ENCODE assay signal across 13 cellular contexts in genomic region chr6:107641500-107641931, GRCh38.
DNase-seq lines count a peak whose midpoint lies in the region; ATAC-seq and TF ChIP-seq lines count a peak whose summit lies in the region.
"Had no signal": no experiment of that assay in that cellular context is flagged by ENCODE, and none has a peak within 500 bp of the region (broad histone marks: within the 10 kb centered on the region; RNA-seq: fewer than 3 reads in every experiment).

No MANE protein-coding gene starts in this region.

- H3K27me3 ChIP-seq in OCI-LY1 (ENCODE audit: insufficient read depth, low read length) (no peaks in the 10 kb centered on the region), heart right ventricle (peaks cover 0 to 4% (median 0%) of the 10 kb centered on the region in 7 donors), trophoblast cell (ENCODE audit: insufficient read depth, low read length) (no peaks in the 10 kb centered on the region)

- no peak overlapping the region for H2AFZ ChIP-seq in OCI-LY1 (ENCODE audit: low read length)
- H2AFZ ChIP-seq in trophoblast cell (ENCODE audit: insufficient read depth, low read length, poor library complexity): no peak overlapping the region

- H3K4me2 ChIP-seq in OCI-LY1 (ENCODE audit: low read length) (peak overlapping the region; percentile 55), trophoblast cell (ENCODE audit: low read length) (peak overlapping the region; percentile 12)

- H3K9me3 ChIP-seq in OCI-LY1 (ENCODE audit: low read length): no peaks in the 10 kb centered on the region
- H3K9me3 ChIP-seq in heart right ventricle: no peaks in the 10 kb centered on the region
- no peaks in the 10 kb centered on the region for H3K9me3 ChIP-seq in trophoblast cell (ENCODE audit: insufficient read depth, low read depth, low read length)

- peak; percentile 80 for DNase-seq in Ammon's horn (ENCODE audit: low spot score)
- DNase-seq in heart right ventricle: peak; percentile 69 to 74
- no peak for DNase-seq in trophoblast cell
- no peak for DNase-seq in GM10266 (ENCODE audit: extremely low spot score)
- no peak for DNase-seq in COR-L47 (lab: John Stamatoyannopoulos, UW)
- DNase-seq: activated CD4-positive, alpha-beta T cell treated with anti-CD3 and anti-CD28 coated beads, Interleukin-2, amount 10 ng/mL, durations not matched to agents 24 days and 14 days; activated gamma-delta T cell treated with Interleukin-2 at 50 U/mL for 16 hours; erythroblast; T-cell had no signal

- intact Hi-C loops in heart right ventricle (cut with DNase I): loop anchor here in 2 of 10 donors (2.0 to 5.0 kb wide), 2 partner anchors 34 to 55 kb away; no protein-coding TSS in a partner anchor

- WGBS in heart right ventricle, 2 donors: 18 to 35% methylated on average over 13 of the region's 13 CpGs
- WGBS in trophoblast cell (ENCODE audit: extremely low coverage, insufficient coverage, insufficient read length): no CpG with 5 or more reads among the region's 13 CpGs

- H3K14ac ChIP-seq in trophoblast cell (ENCODE audit: low read length): no peak overlapping the region

- peaks cover 13% of the 10 kb centered on the region; the same call in 1 of the 2 replicates for H3K36me3 ChIP-seq in OCI-LY1 (ENCODE audit: insufficient read depth, low read length)
- H3K36me3 ChIP-seq in heart right ventricle: peaks cover 0 to 10% (median 0%) of the 10 kb centered on the region in 9 donors
- H3K36me3 ChIP-seq in trophoblast cell (ENCODE audit: control insufficient read depth in 1 of 2, insufficient read depth in 2 of 2, low read length in 2 of 2): no peaks in the 10 kb centered on the region

- peak overlapping the region; percentile 81 for H3K27ac ChIP-seq in OCI-LY1 (ENCODE audit: low read depth, low read length, poor library complexity, severe bottlenecking)
- H3K27ac ChIP-seq in heart right ventricle: peak overlapping the region in 7 of 10 donors; percentile 13 to 66 (median 20)
- H3K27ac ChIP-seq in trophoblast cell (ENCODE audit: low read depth, low read length): no peak overlapping the region

- H3K4me1 ChIP-seq in OCI-LY1 (ENCODE audit: insufficient read depth, low read length, severe bottlenecking): peaks cover 66% of the 10 kb centered on the region
- peaks cover 0 to 45% (median 35%) of the 10 kb centered on the region in 9 donors for H3K4me1 ChIP-seq in heart right ventricle
- no peaks in the 10 kb centered on the region for H3K4me1 ChIP-seq in trophoblast cell (ENCODE audit: control insufficient read depth in 1 of 2, insufficient read depth in 2 of 2, low read length in 2 of 2)

- no peak overlapping the region for H3K23ac ChIP-seq in trophoblast cell (ENCODE audit: low read length)

- no peak for TF ChIP-seq CTCF in OCI-LY1 (IDR thresholded peaks at IDR 0.05; ENCODE audit: low read length)
- no peak for TF ChIP-seq CTCF in heart right ventricle (IDR thresholded peaks at IDR 0.05)
- no peak for TF ChIP-seq CTCF in GM10266 (IDR thresholded peaks at IDR 0.05; ENCODE audit: control insufficient read depth, insufficient read depth, low read depth, missing control alignments)

- H4K8ac ChIP-seq in trophoblast cell (ENCODE audit: low read depth, low read length): no peak overlapping the region

- H3F3A ChIP-seq in OCI-LY1 (ENCODE audit: insufficient read depth, low read length): no peaks in the 10 kb centered on the region

- no peak overlapping the region for H4K12ac ChIP-seq in trophoblast cell (ENCODE audit: low read depth, low read length)

- no peaks in the 10 kb centered on the region for H3K79me2 ChIP-seq in OCI-LY1 (ENCODE audit: insufficient read depth, low read length)
- no peaks in the 10 kb centered on the region for H3K79me2 ChIP-seq in trophoblast cell (ENCODE audit: control insufficient read depth, insufficient read depth, low read length, poor library complexity)

- H3K4ac ChIP-seq in trophoblast cell (ENCODE audit: low read depth, low read length): no peak overlapping the region

- H3K9me2 ChIP-seq in OCI-LY1 (ENCODE audit: low read depth, low read length): no peaks in the 10 kb centered on the region

- no peaks in the 10 kb centered on the region for H3K79me1 ChIP-seq in trophoblast cell (ENCODE audit: low read length)

- no peak overlapping the region for H4K91ac ChIP-seq in trophoblast cell (ENCODE audit: low read depth, low read length)

- H4K20me1 ChIP-seq in OCI-LY1 (ENCODE audit: insufficient read depth, low read length): no peaks in the 10 kb centered on the region

- no peak overlapping the region for H3K18ac ChIP-seq in trophoblast cell (ENCODE audit: low read length)

- peak overlapping the region; percentile 10; the same call in 1 of the 2 replicates for H3K9ac ChIP-seq in OCI-LY1 (ENCODE audit: low read length)
- H3K9ac ChIP-seq in trophoblast cell (ENCODE audit: low read length): no peak overlapping the region

- H2BK120ac ChIP-seq in trophoblast cell (ENCODE audit: insufficient read depth, low read length, poor library complexity): no peak overlapping the region

- no peak overlapping the region for H2AK5ac ChIP-seq in trophoblast cell (ENCODE audit: low read length)

- H2BK5ac ChIP-seq in trophoblast cell (ENCODE audit: low read depth, low read length, poor library complexity): no peak overlapping the region

- H2BK12ac ChIP-seq in trophoblast cell (ENCODE audit: low read length): no peak overlapping the region

- ATAC-seq in heart right ventricle (peak; percentile 49 to 96 (median 88)), GM21717 (IDR thresholded peaks at IDR 0.05; ENCODE audit: unreplicated experiment) (no peak), HG03280 (IDR thresholded peaks at IDR 0.05; ENCODE audit: unreplicated experiment) (no peak)
- ATAC-seq: T-cell had no signal

- peak overlapping the region; percentile 11 for H3K4me3 ChIP-seq in OCI-LY1 (ENCODE audit: low read depth, low read length, poor library complexity, severe bottlenecking)
- H3K4me3 ChIP-seq in heart right ventricle: peak overlapping the region in 3 of 10 donors; percentile 1 to 11 (median 4)
- no peak overlapping the region for H3K4me3 ChIP-seq in trophoblast cell (ENCODE audit: low read depth, low read length)
- H3K4me3 ChIP-seq: GM12878 had no signal

Comparison
In these comparisons a context has a peak if more than half of its experiments do, and no peak if none do; other contexts are left out.
1. DNase-seq: peak in Ammon's horn (single experiment) and heart right ventricle (2 of 2); none in trophoblast cell (0 of 2), GM10266 (single experiment) and COR-L47 (single experiment).
2. ATAC-seq: peak in heart right ventricle (8 of 8); none in GM21717 (single experiment) and HG03280 (single experiment).